In genomic region chr5:172454355-172455086, GRCh38 we compare ENCODE assay signal across 8 cellular contexts. TPM values are rescaled to one million over a fixed set of nuclear protein-coding genes. Genes with fewer than 3 reads are reported as not detected.
A peak's percentile ranks its signal among the peaks of the same experiment; 100 is the strongest.
DNase-seq lines count a peak whose midpoint lies in the region; ATAC-seq and TF ChIP-seq lines count a peak whose summit lies in the region.

Gene SH3PXD2B (minus strand): TSS chr5:172454525. CDS start chr5:172454352, 173 bp downstream.

- H2AK5ac ChIP-seq in H9 (ENCODE audit: insufficient read length, low read length), result no peak within 1 kb of the TSS

- H3K4me3 Mint-ChIP-seq in CD14-positive monocyte (peak within 1 kb of the TSS; percentile 82 to 92), H9 (peak within 1 kb of the TSS; percentile 83 to 87)

- H3K27ac ChIP-seq in H9 (ENCODE audit: insufficient read length, low read depth, low read length) (no peak within 1 kb of the TSS), OCI-LY7 (ENCODE audit: low read depth, low read length, poor library complexity, severe bottlenecking) (no peak within 1 kb of the TSS)

- CTCF ChIA-PET in OCI-LY7 (lab: Charles Lee; ENCODE audit: unreplicated experiment), result no interaction called here

- peaks cover 11% of the 10 kb centered on the region in 2 donors for H3K36me3 Mint-ChIP-seq in CD14-positive monocyte
- peaks cover 3 to 19% (median 6%) of the 10 kb centered on the region in 3 experiments; a peak in 6 of 7 replicates for H3K36me3 Mint-ChIP-seq in H9 (ENCODE audit: insufficient read depth in 1 of 3, low read depth in 3 of 3)

- no peak within 1 kb of the TSS for H4K8ac ChIP-seq in H9 (replicated peaks; ENCODE audit: insufficient read length, low read depth, low read length)

- H3K36me3 ChIP-seq in OCI-LY7 (ENCODE audit: insufficient read depth, low read length), result no peaks in the 10 kb centered on the region
- H3K36me3 ChIP-seq in adipocyte (ENCODE audit: control insufficient read depth, insufficient read depth, low read length, severe bottlenecking), result no peaks in the 10 kb centered on the region

- intact Hi-C loops in CD14-positive monocyte (cut with micrococcal nuclease), result loop anchor here in 1 of 2 donors (5.0 kb wide), 1 partner anchor 32 kb away; no protein-coding TSS in a partner anchor
- intact Hi-C loops in OCI-LY7 (cut with micrococcal nuclease; ENCODE audit: unreplicated experiment), result no loop called here
- intact Hi-C loops in Right ventricle myocardium inferior (cut with DNase I), result no loop called here

- H3K9me3 ChIP-seq in H9 (ENCODE audit: control insufficient read depth, low read depth, low read length) (no peaks in the 10 kb centered on the region), OCI-LY7 (ENCODE audit: low read length) (no peaks in the 10 kb centered on the region), adipocyte (ENCODE audit: control insufficient read depth, low read length) (no peaks in the 10 kb centered on the region)

- H3K9ac ChIP-seq in H9 (ENCODE audit: extremely low read depth, insufficient read length, low read length), result peak within 1 kb of the TSS; percentile 51
- H3K9ac ChIP-seq in adipocyte (ENCODE audit: low read length), result peak within 1 kb of the TSS; percentile 99

- H3K4me1 Mint-ChIP-seq in CD14-positive monocyte, result peaks cover 22% of the 10 kb centered on the region
- H3K4me1 Mint-ChIP-seq in H9, result peaks cover 36 to 60% of the 10 kb centered on the region in 2 experiments

- no peak within 1 kb of the TSS for H2BK15ac ChIP-seq in H9 (ENCODE audit: low read depth, low read length)

- H3K56ac ChIP-seq in H9 (ENCODE audit: insufficient read length, low read depth, low read length), result no peak within 1 kb of the TSS

- no peak within 1 kb of the TSS for H4K5ac ChIP-seq in H9 (ENCODE audit: insufficient read length, low read depth, low read length)

- peak within 1 kb of the TSS; percentile 30 for H3K4me3 ChIP-seq in OCI-LY7 (ENCODE audit: low read depth, low read length, poor library complexity, severe bottlenecking)
- peak within 1 kb of the TSS; percentile 96 for H3K4me3 ChIP-seq in adipocyte (ENCODE audit: low read length)

- H3K4me1 ChIP-seq in H9 (ENCODE audit: insufficient read depth, low read length) (0 out of 2 replicates have a peak, but pooled peaks cover 2% of the 10 kb centered on the region), OCI-LY7 (ENCODE audit: insufficient read depth, low read length, poor library complexity, severe bottlenecking) (no peaks in the 10 kb centered on the region), adipocyte (ENCODE audit: control insufficient read depth, insufficient read depth, low read length) (peaks cover 37% of the 10 kb centered on the region)

- no CpG with 5 or more reads among the region's 90 CpGs for WGBS in H9 (ENCODE audit: extremely low coverage, insufficient read length, low lambda C conversion rate)

- H4K20me1 ChIP-seq in H9 (ENCODE audit: control insufficient read depth, insufficient read depth, insufficient read length) (no peaks in the 10 kb centered on the region), OCI-LY7 (ENCODE audit: insufficient read depth, low read length) (no peaks in the 10 kb centered on the region)

- H3K79me2 ChIP-seq in H9 (ENCODE audit: insufficient read depth, low read length) (peaks cover 2% of the 10 kb centered on the region; the same call in 1 of the 2 replicates), OCI-LY7 (ENCODE audit: insufficient read depth, low read depth, low read length) (no peaks in the 10 kb centered on the region)

- peaks cover 2% of the 10 kb centered on the region for H3K79me1 ChIP-seq in H9 (ENCODE audit: insufficient read depth, low read depth, low read length, poor library complexity, severe bottlenecking)

- H3K27me3 ChIP-seq in H9 (ENCODE audit: insufficient read depth, low read length) (no peaks in the 10 kb centered on the region), adipocyte (replicated peaks; ENCODE audit: control insufficient read depth, insufficient read depth, low read length) (no peaks in the 10 kb centered on the region)

- TF ChIP-seq CTCF in CD14-positive monocyte (IDR thresholded peaks at IDR 0.05), result no peak
- no peak for TF ChIP-seq CTCF in H9 (conservative IDR thresholded peaks at IDR 0.05)
- no peak for TF ChIP-seq CTCF in OCI-LY7 (conservative IDR thresholded peaks at IDR 0.05; ENCODE audit: low read length)
- TF ChIP-seq CTCF in omental fat pad (IDR thresholded peaks at IDR 0.05), result no peak

- H2BK120ac ChIP-seq in H9 (ENCODE audit: low read depth, low read length, poor library complexity, severe bottlenecking), result no peak within 1 kb of the TSS

- H3K9me2 ChIP-seq in OCI-LY7 (ENCODE audit: insufficient read depth, low read length), result no peaks in the 10 kb centered on the region

- H3K27ac Mint-ChIP-seq in CD14-positive monocyte (peak within 1 kb of the TSS in 3 of 7 donors; percentile 3 to 83 (median 61)), H9 (peak within 1 kb of the TSS; percentile 89 to 94 (median 92))

- no peak within 1 kb of the TSS for H3T11ph ChIP-seq in H9 (ENCODE audit: low read length)

- no peak within 1 kb of the TSS for H3K4ac ChIP-seq in H9 (ENCODE audit: low read depth, low read length)

- BruUV-seq in OCI-LY7 (replicated peaks; lab: Mats Ljungman, UMichigan), result no TSS peak

- no peak within 1 kb of the TSS for H2AFZ ChIP-seq in H9 (ENCODE audit: low read length)
- H2AFZ ChIP-seq in OCI-LY7 (ENCODE audit: low read length), result no peak within 1 kb of the TSS

- H3K14ac ChIP-seq in H9 (ENCODE audit: insufficient read depth, low read length), result peak within 1 kb of the TSS; percentile 30; the same call in 1 of the 2 replicates

- no peak within 1 kb of the TSS for H2BK20ac ChIP-seq in H9 (ENCODE audit: low read depth, low read length, poor library complexity, severe bottlenecking)

- H3K27me3 Mint-ChIP-seq in CD14-positive monocyte (ENCODE audit: low read depth in 3 of 3), result peaks cover 45 to 55% (median 52%) of the 10 kb centered on the region in 3 donors
- H3K27me3 Mint-ChIP-seq in H9 (ENCODE audit: low read depth), result peaks cover 7% of the 10 kb centered on the region

- peaks cover 8% of the 10 kb centered on the region for H3K23me2 ChIP-seq in H9 (ENCODE audit: insufficient read length, low read depth, low read length, poor library complexity, severe bottlenecking)

- H4K91ac ChIP-seq in H9 (ENCODE audit: insufficient read length, low read depth, low read length), result no peak within 1 kb of the TSS

- peak within 1 kb of the TSS; percentile 66 for H3K18ac ChIP-seq in H9 (ENCODE audit: insufficient read length, low read depth, low read length)

- ATAC-seq in Right ventricle myocardium inferior (peak; percentile 50), omental fat pad (ENCODE audit: low FRiP score) (peak; percentile 6), GM21360 (IDR thresholded peaks at IDR 0.05; ENCODE audit: unreplicated experiment) (no peak)

- peak within 1 kb of the TSS; percentile 60 for H3K4me2 ChIP-seq in H9 (ENCODE audit: insufficient read depth, insufficient read length, low read length)
- peak within 1 kb of the TSS; percentile 40; the same call in 1 of the 2 replicates for H3K4me2 ChIP-seq in OCI-LY7 (ENCODE audit: low read length)

- H3K9me3 Mint-ChIP-seq in CD14-positive monocyte (peaks cover 0 to 15% (median 8%) of the 10 kb centered on the region in 7 donors), H9 (peaks cover 0 to 3% of the 10 kb centered on the region in 2 experiments; a peak in 1 of 5 replicates)

- no peak within 1 kb of the TSS for H3K23ac ChIP-seq in H9 (ENCODE audit: insufficient read length, low read depth, low read length)

- H2BK5ac ChIP-seq in H9 (ENCODE audit: insufficient read length, low read length), result no peak within 1 kb of the TSS

- no peak within 1 kb of the TSS for H2BK12ac ChIP-seq in H9 (ENCODE audit: insufficient read length, low read depth, low read length)

- POLR2A ChIA-PET in OCI-LY7 (lab: Charles Lee), result no interaction called here

- no peak for DNase-seq in CD14-positive monocyte (ENCODE audit: low spot score)
- peak; percentile 85 for DNase-seq in H9
- no peak for DNase-seq in OCI-LY7 (ENCODE audit: low spot score)
- peak; percentile 79 for DNase-seq in adipocyte (ENCODE audit: low read depth)
- peak; percentile 87 for DNase-seq in Right ventricle myocardium inferior (ENCODE audit: missing footprints)
- DNase-seq in omental fat pad (ENCODE audit: low spot score), result no peak
- DNase-seq in DMS153 treated with DMSO at 0.1 percent for 48 hours (lab: John Stamatoyannopoulos, UW; ENCODE audit: unreplicated experiment), result no peak

RNA-seq across cellular contexts. Expression of gene SH3PXD2B, which starts in this region (rescaled TPM):
- under 1 TPM; 0.19 to 0.31 TPM for polyA plus RNA-seq in CD14-positive monocyte
- total RNA-seq in H9 (2021) (48.1 and 49.0 TPM in 2 replicates), OCI-LY7 (2022) (0.10 and 0.11 TPM in 2 replicates), Right ventricle myocardium inferior (5.4 TPM), omental fat pad (10 to 100 TPM; 29.3 to 47.1 (median 44.3) TPM)
- not detected in 2 replicates for total RNA-seq in OCI-LY7 (2014; rRNA removed; shearing (Covaris generic))

Comparison
In these comparisons a context has a peak if more than half of its experiments do, and no peak if none do; other contexts are left out.
1. DNase-seq: peak in H9 (single experiment), adipocyte (single experiment) and Right ventricle myocardium inferior (single experiment); none in CD14-positive monocyte (single experiment), OCI-LY7 (single experiment), omental fat pad (single experiment) and DMS153 treated with DMSO at 0.1 percent for 48 hours (single experiment).